ENCODE assay signal across 8 cellular contexts in the genomic region with DNA sequence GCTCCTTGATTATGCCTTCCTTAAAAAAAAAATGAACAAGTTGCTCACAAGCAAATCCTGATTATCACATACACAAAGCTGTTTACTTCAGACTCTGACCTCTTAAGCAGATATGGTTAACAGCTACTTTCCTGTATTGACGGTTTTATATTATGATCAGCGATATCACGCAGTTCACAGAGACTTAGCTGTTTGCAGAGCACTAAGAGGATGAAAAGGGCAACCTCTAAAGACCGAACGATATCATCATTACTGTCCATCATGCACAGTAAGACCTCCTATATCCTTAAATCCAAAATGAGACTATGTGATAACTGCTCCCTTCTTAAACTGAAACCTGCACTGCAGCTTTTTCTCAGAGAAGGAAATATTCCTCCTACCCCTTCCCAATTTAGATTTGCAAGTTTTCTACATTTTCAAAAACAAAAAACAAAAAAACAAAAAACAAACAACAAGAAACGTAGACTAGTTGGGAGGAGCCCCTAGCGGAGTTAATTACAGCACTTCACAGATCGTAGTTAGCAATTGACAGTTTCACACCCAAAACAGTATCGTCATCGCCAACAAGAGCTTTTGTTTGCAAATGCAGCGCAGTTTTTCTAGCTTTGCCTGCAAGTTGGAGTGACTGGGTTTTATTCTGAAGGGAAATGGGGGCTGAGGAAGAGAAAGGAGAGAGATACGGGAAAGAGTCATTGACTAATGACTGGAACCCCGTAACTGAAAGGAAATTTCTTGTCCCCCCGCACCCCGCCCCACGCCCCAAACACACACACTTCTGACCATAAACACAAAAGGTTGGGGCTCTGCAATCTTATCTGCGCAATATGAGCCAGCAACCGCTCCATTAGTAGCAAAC. TPM values are rescaled to one million over a fixed set of nuclear protein-coding genes. Genes with fewer than 3 reads are reported as not detected.
DNase-seq lines count a peak whose midpoint lies in the region; TF ChIP-seq lines count a peak whose summit lies in the region.

No MANE protein-coding gene starts in this region.

- H3K9me3 ChIP-seq in HUES48 (ENCODE audit: control insufficient read depth, insufficient read depth, low read length): no peaks in the 10 kb centered on the region
- no peaks in the 10 kb centered on the region for H3K9me3 ChIP-seq in mononuclear cell (ENCODE audit: low read depth, low read length)
- H3K9me3 ChIP-seq in tibial nerve: no peaks in the 10 kb centered on the region

- no peak for TF ChIP-seq POLR2A in tibial nerve (IDR thresholded peaks at IDR 0.05)

- no peak for TF ChIP-seq EP300 in tibial nerve (IDR thresholded peaks at IDR 0.05)

- peaks cover 9% of the 10 kb centered on the region for H3K4me1 ChIP-seq in HUES48 (ENCODE audit: control insufficient read depth, insufficient read depth, low read length)
- peaks cover 49% of the 10 kb centered on the region for H3K4me1 ChIP-seq in mononuclear cell (ENCODE audit: insufficient read depth, low read length)
- H3K4me1 ChIP-seq in tibial nerve: peaks cover 0 to 61% (median 30%) of the 10 kb centered on the region in 4 donors

- peak; percentile 31 for DNase-seq in NK-92 treated with Interleukin-12 subunit alpha and Interleukin-12 subunit beta, amount 100 ng/mL, for 24 hours (lab: John Stamatoyannopoulos, UW)
- no peak for DNase-seq in NK-92 (lab: John Stamatoyannopoulos, UW; ENCODE audit: unreplicated experiment)
- DNase-seq in T-helper 22 cell (ENCODE audit: low read depth): peak; percentile 4
- DNase-seq in effector CD8-positive, alpha-beta T cell (lab: John Stamatoyannopoulos, UW): peak; percentile 19
- peak in 1 of 2 donors; percentile 43 for DNase-seq in tibial nerve (ENCODE audit: low spot score in 2 of 2)
- no peak for DNase-seq in epidermal melanocyte (ENCODE audit: insufficient read length, low spot score)

- H3K4me3 ChIP-seq in HUES48 (ENCODE audit: low read depth, low read length) (peak overlapping the region; percentile 89), mononuclear cell (ENCODE audit: low read length) (peak overlapping the region; percentile 99), tibial nerve (peak overlapping the region; percentile 71 to 99 (median 77))

- H3K9ac ChIP-seq in HUES48 (ENCODE audit: low read depth, low read length): peak overlapping the region; percentile 93

- H3K36me3 ChIP-seq in HUES48 (ENCODE audit: control insufficient read depth, insufficient read depth, low read length) (peaks cover 17% of the 10 kb centered on the region), tibial nerve (peaks cover 0 to 4% (median 0%) of the 10 kb centered on the region in 3 donors)

- WGBS in tibial nerve, 2 donors: 0 to 1% methylated on average over 18 of the region's 18 CpGs

- H3K27ac ChIP-seq in HUES48 (ENCODE audit: low read depth, low read length) (peak overlapping the region; percentile 95), tibial nerve (peak overlapping the region; percentile 99 to 100 (median 99))

- TF ChIP-seq CTCF in tibial nerve (IDR thresholded peaks at IDR 0.05): no peak

- H3K27me3 ChIP-seq in HUES48 (ENCODE audit: control insufficient read depth, insufficient read depth, low read length) (no peaks in the 10 kb centered on the region), mononuclear cell (ENCODE audit: insufficient read depth, low read length) (no peaks in the 10 kb centered on the region), tibial nerve (no peaks in the 10 kb centered on the region)

RNA-seq across cellular contexts. Expression of gene DDX6, which starts 1.2 kb away (rescaled TPM):
- total RNA-seq in mononuclear cell: 462 TPM
- total RNA-seq in tibial nerve: 100 to 1,000 TPM in 3 of 4 donors, 10 to 100 TPM in 1; 75.6 to 108 (median 107) TPM

Comparison
In these comparisons a context has a peak if more than half of its experiments do, and no peak if none do; other contexts are left out.
1. DNase-seq: peak in NK-92 treated with Interleukin-12 subunit alpha and Interleukin-12 subunit beta, amount 100 ng/mL, for 24 hours (single experiment), T-helper 22 cell (single experiment) and effector CD8-positive, alpha-beta T cell (single experiment); none in NK-92 (single experiment) and epidermal melanocyte (single experiment).
2. Peak in every context shown above with its lines, with median percentiles within 50 percentile points of each other: H3K4me3 ChIP-seq.